In the genomic region with DNA sequence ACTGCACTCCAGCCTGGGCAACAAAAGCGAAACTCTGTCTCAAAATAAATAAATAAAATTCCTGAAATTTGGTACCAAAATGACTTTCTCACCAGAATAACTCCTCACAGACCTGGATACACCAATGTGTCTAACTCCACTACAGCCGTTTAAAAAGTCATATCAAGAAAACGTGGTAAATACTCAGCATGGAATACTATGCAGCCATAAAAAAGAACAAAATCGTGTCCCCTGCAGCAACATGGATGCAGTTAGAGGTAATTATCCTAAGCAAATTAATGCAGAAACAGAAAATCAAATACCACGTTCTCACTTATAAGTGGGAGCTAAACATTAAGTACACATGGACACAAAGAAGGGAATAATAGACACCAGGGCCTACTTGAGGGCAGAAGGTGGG, we compare ENCODE assay signal across 1 cellular context.
A peak's percentile ranks its signal among the peaks of the same experiment; 100 is the strongest.
TF ChIP-seq lines count a peak whose summit lies in the region.

No MANE protein-coding gene starts in this region.

TF ChIP-seq in HEK293, 187 proteins besides CTCF, POLR2A, EP300 and RAD21:
- TF ChIP-seq, protein P1, sequence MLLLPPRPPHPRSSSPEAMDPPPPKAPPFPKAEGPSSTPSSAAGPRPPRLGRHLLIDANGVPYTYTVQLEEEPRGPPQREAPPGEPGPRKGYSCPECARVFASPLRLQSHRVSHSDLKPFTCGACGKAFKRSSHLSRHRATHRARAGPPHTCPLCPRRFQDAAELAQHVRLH (tag by site-specific recombination; IDR thresholded peaks at IDR 0.05): 0 out of 2 replicates have a peak, but pooled peaks have one; percentile 39
- TF ChIP-seq ZNF146 (tag by site-specific recombination; IDR thresholded peaks at IDR 0.05): peak; percentile 89
